8 cellular contexts compared by ENCODE assay signal in genomic region chr11:9757809-9758675, GRCh38.
DNase-seq lines count a peak whose midpoint lies in the region; ATAC-seq and TF ChIP-seq lines count a peak whose summit lies in the region.

No MANE protein-coding gene starts in this region.

- H3K4me3 ChIP-seq in neutrophil (ENCODE audit: low read depth in 1 of 2, low read length in 1 of 2): peak overlapping the region; percentile 70 to 78
- H3K4me3 ChIP-seq in suprapubic skin: peak overlapping the region; percentile 76

- H3K27ac ChIP-seq in neutrophil (no peak overlapping the region), suprapubic skin (peak overlapping the region; percentile 97)

- H3K4me1 ChIP-seq in neutrophil (ENCODE audit: control insufficient read depth in 1 of 2, insufficient read depth in 1 of 2, low read depth in 1 of 2, low read length in 1 of 2): peaks cover 16 to 18% of the 10 kb centered on the region in 2 experiments
- H3K4me1 ChIP-seq in suprapubic skin: peaks cover 82% of the 10 kb centered on the region

- no peak for TF ChIP-seq POLR2A in suprapubic skin (IDR thresholded peaks at IDR 0.05)

- WGBS in suprapubic skin: 8% methylated on average over 26 of the region's 73 CpGs

- no peaks in the 10 kb centered on the region for H3K9me3 ChIP-seq in neutrophil
- no peaks in the 10 kb centered on the region for H3K9me3 ChIP-seq in suprapubic skin

- H3K27me3 ChIP-seq in neutrophil: peaks cover 12% of the 10 kb centered on the region
- H3K27me3 ChIP-seq in suprapubic skin: no peaks in the 10 kb centered on the region

- TF ChIP-seq CTCF in neutrophil (IDR thresholded peaks at IDR 0.05) (peak; percentile 81), suprapubic skin (IDR thresholded peaks at IDR 0.05) (peak; percentile 77 to 97)

- peak; percentile 75 for DNase-seq in EH (ENCODE audit: low read depth)
- DNase-seq in Kasumi-1 (lab: John Stamatoyannopoulos, UW): peak; percentile 78 to 79
- peak; percentile 21 for DNase-seq in SIG-M5 (lab: John Stamatoyannopoulos, UW)
- DNase-seq in activated gamma-delta T cell treated with anti-CD3 and anti-CD28 coated beads, Interleukin-2, amount 50 U/mL, for 16 hours (ENCODE audit: low read depth): peak; percentile 89
- peak; percentile 52 for DNase-seq in foreskin melanocyte
- peak; percentile 94 to 95 for DNase-seq in suprapubic skin (ENCODE audit: low spot score in 2 of 2)

- ATAC-seq in GM21737 (IDR thresholded peaks at IDR 0.05; ENCODE audit: unreplicated experiment): peak; percentile 61

- TF ChIP-seq EP300 in suprapubic skin (IDR thresholded peaks at IDR 0.05): no peak

- H3K36me3 ChIP-seq in neutrophil (no peaks in the 10 kb centered on the region), suprapubic skin (no peaks in the 10 kb centered on the region)

Comparison
In these comparisons a context has a peak if more than half of its experiments do, and no peak if none do; other contexts are left out.
1. DNase-seq: peak in every context shown above with its lines; median percentile 94 in suprapubic skin; 89 in activated gamma-delta T cell treated with anti-CD3 and anti-CD28 coated beads, Interleukin-2, amount 50 U/mL, for 16 hours; 78 in Kasumi-1; 75 in EH; 52 in foreskin melanocyte; 21 in SIG-M5.